ENCODE assay signal across 18 cellular contexts in the genomic region with DNA sequence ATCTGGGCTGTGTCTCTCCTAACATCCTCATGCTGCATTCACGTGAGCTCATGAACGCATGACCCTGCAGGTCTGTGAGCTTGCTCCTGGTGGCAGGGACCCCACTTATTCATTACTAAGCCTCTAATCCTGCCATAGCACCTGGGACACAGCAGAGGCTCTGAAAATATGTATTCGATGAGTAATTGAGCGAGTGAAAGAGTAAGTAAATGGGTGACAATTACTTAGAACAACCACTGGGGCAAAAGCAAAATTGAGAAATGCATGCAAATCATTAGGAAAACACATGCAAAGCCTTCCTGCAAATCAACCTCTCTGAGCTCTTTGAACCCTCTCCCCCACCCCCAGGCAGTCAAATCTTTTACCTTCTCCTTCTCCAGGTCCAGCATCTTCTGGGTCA. TPM values are rescaled to one million over a fixed set of nuclear protein-coding genes. Genes with fewer than 3 reads are reported as not detected.
"Had no signal": no experiment of that assay in that cellular context is flagged by ENCODE, and none has a peak within 500 bp of the region (broad histone marks: within the 10 kb centered on the region; RNA-seq: fewer than 3 reads in every experiment).

No MANE protein-coding gene starts in this region.

- ATAC-seq: esophagus mucosa; left lung; naive thymus-derived CD8-positive, alpha-beta T cell had no signal

- DNase-seq: activated naive CD4-positive, alpha-beta T cell; adrenal gland; central memory CD4-positive, alpha-beta T cell; effector memory CD4-positive, alpha-beta T cell; foreskin melanocyte; kidney glomerular epithelial cell; left lung; naive thymus-derived CD8-positive, alpha-beta T cell; ovary; stimulated activated CD4-positive, alpha-beta T cell treated with anti-CD3 and anti-CD28 coated beads, Interleukin-2, amount 100 ng/mL, for 48 hours; stimulated activated CD8-positive, alpha-beta memory T cell treated with anti-CD3 and anti-CD28 coated beads, Interleukin-4, amount 100 ng/mL, for 48 hours; stimulated activated naive CD4-positive, alpha-beta T cell; upper lobe of right lung had no signal

- H3K4me1 Mint-ChIP-seq: naive thymus-derived CD8-positive, alpha-beta T cell had no signal

- H3K27ac ChIP-seq: adrenal gland, left lung, ovary, prostate gland, upper lobe of right lung had no signal

- H3K9me3 Mint-ChIP-seq: naive thymus-derived CD8-positive, alpha-beta T cell had no signal

- H3K9me3 ChIP-seq: adrenal gland, left lung, ovary, prostate gland, upper lobe of right lung had no signal

- H3K27me3 ChIP-seq: adrenal gland, ovary had no signal

- H3K36me3 Mint-ChIP-seq: activated naive CD8-positive, alpha-beta T cell; naive thymus-derived CD8-positive, alpha-beta T cell had no signal

- H3K4me1 ChIP-seq: adrenal gland, left lung, prostate gland, upper lobe of right lung had no signal

- H3K36me3 ChIP-seq: adrenal gland, left lung, ovary, prostate gland, upper lobe of right lung had no signal

- H3K4me3 ChIP-seq: adrenal gland, left lung, lung, ovary, prostate gland, upper lobe of right lung had no signal

- H3K4me3 Mint-ChIP-seq: activated naive CD8-positive, alpha-beta T cell; naive thymus-derived CD8-positive, alpha-beta T cell had no signal

- H3K27ac Mint-ChIP-seq: activated naive CD8-positive, alpha-beta T cell; naive thymus-derived CD8-positive, alpha-beta T cell had no signal

RNA-seq across cellular contexts. Expression of a gene that starts 23.6 kb away (rescaled TPM):
- total RNA-seq: endothelial cell of umbilical vein; naive thymus-derived CD8-positive, alpha-beta T cell had no signal
- polyA plus RNA-seq: endothelial cell of umbilical vein; naive thymus-derived CD8-positive, alpha-beta T cell had no signal
